7 cellular contexts compared by ENCODE assay signal in the genomic region with DNA sequence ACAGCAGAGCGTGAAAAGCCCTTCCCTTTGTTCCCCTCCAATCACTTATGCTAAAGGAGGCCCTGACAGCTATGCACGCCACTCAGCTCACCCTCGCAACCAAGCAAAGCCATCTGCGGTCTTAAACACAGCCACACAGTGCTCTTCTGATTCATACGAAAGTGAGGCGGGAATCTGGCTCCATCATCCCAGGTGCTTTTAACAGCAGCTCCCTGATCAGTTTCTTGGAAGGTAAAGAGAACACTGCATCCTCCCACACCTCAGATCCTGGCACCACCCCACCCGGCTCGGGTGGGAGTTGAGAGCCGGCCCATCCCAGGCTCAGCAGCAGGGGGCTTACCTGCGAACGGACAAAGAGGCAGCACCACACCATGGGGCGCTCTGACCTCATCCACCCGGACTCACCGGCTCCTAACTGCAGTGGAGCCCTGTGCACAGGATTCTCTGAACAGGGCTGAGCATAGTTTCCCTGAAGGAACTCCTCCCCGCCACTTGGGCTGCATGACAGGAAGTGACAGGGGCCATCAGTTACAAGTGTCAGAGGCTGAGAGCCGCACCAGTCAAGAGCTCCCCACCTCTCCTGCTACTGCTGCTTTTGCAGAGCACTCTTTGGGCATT.
DNase-seq lines count a peak whose midpoint lies in the region; ATAC-seq and TF ChIP-seq lines count a peak whose summit lies in the region.

No MANE protein-coding gene starts in this region.

- intact Hi-C loops in activated B cell treated with CpG ODN at 0.5 μM for 24 hours (cut with micrococcal nuclease) = loop anchor here (2.0 to 5.0 kb wide), 9 partner anchors 46 to 756 kb away; partner anchors contain the start of genes APPL1, ARHGEF3 and TASOR
- intact Hi-C loops in A673 (cut with micrococcal nuclease; ENCODE audit: unreplicated experiment) = no loop called here
- intact Hi-C loops in PC-9 (cut with micrococcal nuclease; ENCODE audit: unreplicated experiment) = no loop called here

- peak overlapping the region; percentile 95 for H3K27ac Mint-ChIP-seq in activated B cell treated with CpG ODN at 0.5 μM for 24 hours

- H3K4me1 Mint-ChIP-seq in activated B cell treated with CpG ODN at 0.5 μM for 24 hours = peaks cover 61% of the 10 kb centered on the region

- peak; percentile 33 for DNase-seq in activated B cell treated with CpG ODN at 0.5 μM for 24 hours
- DNase-seq in ecto neural progenitor cell (ENCODE audit: low spot score) = peak; percentile 53
- peak; percentile 69 to 71 for DNase-seq in stimulated activated CD4-positive, alpha-beta T cell treated with anti-CD3 and anti-CD28 coated beads, Interleukin-15, amount 100 ng/mL, for 48 hours (ENCODE audit: low read depth in 2 of 2)
- DNase-seq in A673 (ENCODE audit: low spot score) = no peak
- DNase-seq in PC-9 = no peak

- H3K27ac ChIP-seq in A673 (ENCODE audit: low read depth, low read length, poor library complexity, severe bottlenecking) (no peak overlapping the region), PC-9 (no peak overlapping the region)

- no peaks in the 10 kb centered on the region for H3K36me3 ChIP-seq in A673 (ENCODE audit: insufficient read depth, low read length, poor library complexity, severe bottlenecking)
- no peaks in the 10 kb centered on the region for H3K36me3 ChIP-seq in PC-9 (ENCODE audit: low read depth)

- no peak overlapping the region for H2AFZ ChIP-seq in PC-9

- peak overlapping the region; percentile 84 for H3K4me3 Mint-ChIP-seq in activated B cell treated with CpG ODN at 0.5 μM for 24 hours

- no peaks in the 10 kb centered on the region for H4K20me1 ChIP-seq in PC-9 (ENCODE audit: insufficient read depth)

- BruUV-seq in A673 (replicated peaks; lab: Mats Ljungman, UMichigan) (no TSS peak), PC-9 (replicated peaks; lab: Mats Ljungman, UMichigan) (no TSS peak)

- CTCF ChIA-PET in activated B cell treated with CpG ODN at 0.5 μM for 24 hours (lab: Charles Lee) (interaction anchor here (1.2 to 1.7 kb wide), 4 partner anchors 10 to 214 kb away, joined by 3 to 5 read pairs (median 4); no protein-coding TSS in a partner anchor), A673 (lab: Charles Lee) (no interaction called here), PC-9 (lab: Charles Lee) (no interaction called here)

- ATAC-seq in GM19397 (IDR thresholded peaks at IDR 0.05; ENCODE audit: unreplicated experiment) (peak; percentile 45), HG03442 (IDR thresholded peaks at IDR 0.05; ENCODE audit: unreplicated experiment) (peak; percentile 43), activated B cell treated with CpG ODN at 0.5 μM for 24 hours (ENCODE audit: low read depth) (peak; percentile 69)

- H3K4me2 ChIP-seq in PC-9 = no peak overlapping the region

- H3K27me3 ChIP-seq in A673 (replicated peaks; ENCODE audit: insufficient read depth, low read depth, low read length, poor library complexity) = no peaks in the 10 kb centered on the region
- H3K27me3 ChIP-seq in PC-9 (ENCODE audit: insufficient read depth, low read depth) = no peaks in the 10 kb centered on the region

- H3K79me2 ChIP-seq in PC-9 (ENCODE audit: low read depth) = no peaks in the 10 kb centered on the region

- POLR2A ChIA-PET in activated B cell treated with CpG ODN at 0.5 μM for 24 hours (lab: Charles Lee) = interaction anchor here (0.6 to 3.1 kb wide), 8 partner anchors 9 to 1280 kb away, joined by 3 to 27 read pairs (median 4); partner anchors contain the start of genes ARF4 and ARHGEF3
- POLR2A ChIA-PET in A673 (lab: Charles Lee; ENCODE audit: low non-redundant PET) = interaction anchor here (0.6 kb wide), 1 partner anchor 47 kb away, joined by 3 read pairs; no protein-coding TSS in a partner anchor
- POLR2A ChIA-PET in PC-9 (lab: Charles Lee; ENCODE audit: unreplicated experiment) = no interaction called here

- H3F3A ChIP-seq in PC-9 (ENCODE audit: insufficient read depth, low read depth) = no peaks in the 10 kb centered on the region

- H3K4me3 ChIP-seq in A673 (ENCODE audit: low read depth, low read length, poor library complexity, severe bottlenecking) (no peak overlapping the region), PC-9 (no peak overlapping the region)

- H3K9me2 ChIP-seq in PC-9 (ENCODE audit: insufficient read depth) = no peaks in the 10 kb centered on the region

- TF ChIP-seq CTCF in activated B cell treated with CpG ODN at 0.5 μM for 24 hours (IDR thresholded peaks at IDR 0.05) (no peak), A673 (conservative IDR thresholded peaks at IDR 0.05; ENCODE audit: low read depth, low read length) (no peak), PC-9 (conservative IDR thresholded peaks at IDR 0.05) (no peak)

- H3K9me3 ChIP-seq in A673 (ENCODE audit: low read depth, low read length, poor library complexity, severe bottlenecking) (no peaks in the 10 kb centered on the region), PC-9 (ENCODE audit: insufficient read depth, low read depth) (no peaks in the 10 kb centered on the region)

- H3K4me1 ChIP-seq in A673 (ENCODE audit: insufficient read depth, low read length, poor library complexity, severe bottlenecking) = no peaks in the 10 kb centered on the region
- H3K4me1 ChIP-seq in PC-9 (replicated peaks; ENCODE audit: insufficient read depth) = no peaks in the 10 kb centered on the region

- H3K9me3 Mint-ChIP-seq in activated B cell treated with CpG ODN at 0.5 μM for 24 hours = no peaks in the 10 kb centered on the region

- no peaks in the 10 kb centered on the region for H3K27me3 Mint-ChIP-seq in activated B cell treated with CpG ODN at 0.5 μM for 24 hours

- no peaks in the 10 kb centered on the region for H3K36me3 Mint-ChIP-seq in activated B cell treated with CpG ODN at 0.5 μM for 24 hours (ENCODE audit: low read depth)

Comparison
In these comparisons a context has a peak if more than half of its experiments do, and no peak if none do; other contexts are left out.
1. DNase-seq: peak in activated B cell treated with CpG ODN at 0.5 μM for 24 hours (single experiment), ecto neural progenitor cell (single experiment) and stimulated activated CD4-positive, alpha-beta T cell treated with anti-CD3 and anti-CD28 coated beads, Interleukin-15, amount 100 ng/mL, for 48 hours (2 of 2); none in A673 (single experiment) and PC-9 (0 of 2).
2. Peak in every context shown above with its lines, with median percentiles within 50 percentile points of each other: ATAC-seq.